23 cellular contexts compared by ENCODE assay signal in the genomic region with DNA sequence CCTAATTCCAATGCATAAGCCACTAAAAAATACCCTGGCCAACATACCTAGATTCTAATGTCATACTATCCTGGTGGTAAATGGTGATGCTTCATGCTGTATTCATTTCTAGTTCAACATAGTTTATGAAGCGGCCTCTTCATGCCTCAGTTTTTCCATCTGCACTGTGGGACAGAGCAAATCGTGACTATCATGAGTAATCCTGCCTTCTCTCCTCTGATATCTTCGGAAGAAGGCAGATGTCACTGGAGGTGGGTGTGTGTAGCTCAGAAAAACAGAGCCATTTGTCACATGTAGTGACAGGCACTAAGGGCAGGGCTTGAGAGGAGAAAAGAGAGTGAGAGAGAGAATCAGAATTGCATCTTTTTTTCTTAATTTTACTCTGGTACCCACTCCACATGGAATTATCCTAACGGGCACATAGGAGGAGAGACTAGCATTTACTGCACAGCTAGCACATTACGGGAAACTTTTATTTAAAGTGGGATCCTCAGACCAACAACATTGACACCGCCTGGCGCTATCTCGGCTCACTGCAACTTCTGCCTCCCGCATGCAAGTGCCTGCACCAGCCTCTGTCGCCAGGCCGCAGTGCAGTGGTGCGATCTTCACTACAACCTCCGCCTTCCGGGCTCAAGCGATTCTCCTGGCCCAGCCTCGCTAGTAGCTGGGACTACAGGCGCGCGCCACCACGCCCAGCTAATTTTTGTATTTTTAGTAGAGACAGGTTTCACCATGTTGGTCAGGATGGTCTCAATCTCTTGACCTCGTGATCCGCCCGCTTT.
"Had no signal": no experiment of that assay in that cellular context is flagged by ENCODE, and none has a peak within 500 bp of the region (broad histone marks: within the 10 kb centered on the region; RNA-seq: fewer than 3 reads in every experiment).

No MANE protein-coding gene starts in this region.

- H3K27ac Mint-ChIP-seq: activated CD4-positive, alpha-beta memory T cell treated with anti-CD3 and anti-CD28 coated beads for 36 hours; activated naive CD8-positive, alpha-beta T cell; IgD-negative memory B cell had no signal

- H3K9me3 Mint-ChIP-seq: activated CD4-positive, alpha-beta memory T cell treated with anti-CD3 and anti-CD28 coated beads for 36 hours had no signal

- H3K27ac ChIP-seq: adrenal gland, KMS-11, Peyer's patch, RWPE1, SJCRH30, VCaP had no signal

- DNase-seq: activated CD4-positive, alpha-beta memory T cell treated with anti-CD3 and anti-CD28 coated beads for 36 hours; activated CD4-positive, alpha-beta T cell treated with anti-CD3 and anti-CD28 coated beads for 4 hours; activated CD8-positive, alpha-beta memory T cell treated with anti-CD3 and anti-CD28 coated beads for 24 hours; activated effector memory CD4-positive, alpha-beta T cell treated with Interleukin-2 at 50 U/mL for 16 hours; activated naive CD4-positive, alpha-beta T cell; adrenal gland; caudate nucleus; NCI-H1092; NCI-H1417 treated with DMSO at 0.1 percent for 48 hours; NCI-H187; NCI-H2081; NCI-H2227 treated with DMSO at 0.1 percent for 48 hours; NCI-H526 treated with DMSO at 0.1 percent for 48 hours; Peyer's patch; Right ventricle myocardium superior; SJCRH30; SK-N-SH; T-helper 1 cell had no signal

- H3K4me1 ChIP-seq: adrenal gland, Peyer's patch, SJCRH30 had no signal

- H3K4me3 Mint-ChIP-seq: activated CD4-positive, alpha-beta memory T cell treated with anti-CD3 and anti-CD28 coated beads for 36 hours; activated naive CD8-positive, alpha-beta T cell; IgD-negative memory B cell had no signal

- H3K4me3 ChIP-seq: adrenal gland, Peyer's patch, SJCRH30 had no signal

- H3K36me3 ChIP-seq: adrenal gland, Peyer's patch, SJCRH30 had no signal

- H3K9me3 ChIP-seq: adrenal gland, Peyer's patch, SJCRH30, SK-N-SH had no signal

- H3K9me2 ChIP-seq: SK-N-SH had no signal

- H3K4me2 ChIP-seq: KMS-11, SK-N-SH had no signal

- H3K27me3 ChIP-seq: Peyer's patch, SJCRH30 had no signal

- H3K4me1 Mint-ChIP-seq: IgD-negative memory B cell had no signal

- H3K36me3 Mint-ChIP-seq: activated CD4-positive, alpha-beta memory T cell treated with anti-CD3 and anti-CD28 coated beads for 36 hours; IgD-negative memory B cell had no signal

- H3K9ac ChIP-seq: KMS-11, SK-N-SH had no signal
